Comparison of ENCODE assay signal across 1 cellular context in the genomic region with DNA sequence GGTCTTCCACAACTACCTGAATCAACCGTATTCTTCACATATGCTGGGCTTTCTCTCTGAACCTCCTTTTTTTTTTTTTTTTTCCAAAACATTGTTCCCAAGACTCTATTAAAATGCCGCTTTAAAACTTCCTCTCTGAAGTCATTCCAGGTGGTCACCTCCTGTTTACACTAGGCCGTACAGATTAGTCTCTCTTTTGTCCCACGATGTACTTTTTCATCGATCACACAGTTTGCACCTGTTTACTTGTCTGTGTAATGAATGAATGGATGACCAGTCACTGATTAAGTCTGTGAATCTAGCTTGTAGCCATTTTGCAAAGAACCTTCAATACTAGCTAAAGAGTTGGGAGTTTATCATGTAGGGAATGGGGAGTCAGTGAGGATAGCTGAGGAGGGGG.
TF ChIP-seq lines count a peak whose summit lies in the region.

No MANE protein-coding gene starts in this region.

TF ChIP-seq in HepG2, 621 proteins besides CTCF, POLR2A, EP300 and RAD21 (continued from another document and continues in another):
- no peak for TF ChIP-seq RERE (CRISPR knock-in tag; IDR thresholded peaks at IDR 0.05; ENCODE audit: low read depth)
- no peak for TF ChIP-seq ZNF644 (CRISPR knock-in tag; IDR thresholded peaks at IDR 0.05; ENCODE audit: low read depth)
- TF ChIP-seq ZNF546 (CRISPR knock-in tag; conservative IDR thresholded peaks at IDR 0.05), result no peak
- TF ChIP-seq NR2C2 (CRISPR knock-in tag; IDR thresholded peaks at IDR 0.05; ENCODE audit: borderline replicate concordance), result no peak
- no peak for TF ChIP-seq ZNF275 (CRISPR knock-in tag; IDR thresholded peaks at IDR 0.05; ENCODE audit: borderline replicate concordance)
- TF ChIP-seq, protein P1, sequence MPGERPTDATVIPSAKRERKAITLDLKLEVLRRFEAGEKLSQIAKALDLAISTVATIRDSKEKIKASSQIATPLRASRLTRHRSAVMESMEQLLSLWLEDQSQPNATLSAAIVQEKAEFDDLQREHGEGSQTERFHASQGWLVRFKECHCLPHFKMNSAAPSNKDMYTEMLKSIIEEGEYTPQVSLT (CRISPR knock-in tag; IDR thresholded peaks at IDR 0.05; ENCODE audit: borderline replicate concordance, low read depth), result no peak
- no peak for TF ChIP-seq ZNF646 (CRISPR knock-in tag; IDR thresholded peaks at IDR 0.05)
- TF ChIP-seq GPN1 (CRISPR knock-in tag; IDR thresholded peaks at IDR 0.05; ENCODE audit: borderline replicate concordance), result no peak
- TF ChIP-seq TIGD3 (CRISPR knock-in tag; IDR thresholded peaks at IDR 0.05; ENCODE audit: borderline replicate concordance), result no peak
- TF ChIP-seq JUNB (CRISPR knock-in tag; IDR thresholded peaks at IDR 0.05; ENCODE audit: borderline replicate concordance), result peak; percentile 25; the same call in 1 of the 2 replicates
- TF ChIP-seq SIN3B (IDR thresholded peaks at IDR 0.05; ENCODE audit: low read length), result no peak
- no peak for TF ChIP-seq ZNF160 (CRISPR knock-in tag; IDR thresholded peaks at IDR 0.05)
- no peak for TF ChIP-seq ARNTL (CRISPR knock-in tag; IDR thresholded peaks at IDR 0.05)
- TF ChIP-seq, protein P2, sequence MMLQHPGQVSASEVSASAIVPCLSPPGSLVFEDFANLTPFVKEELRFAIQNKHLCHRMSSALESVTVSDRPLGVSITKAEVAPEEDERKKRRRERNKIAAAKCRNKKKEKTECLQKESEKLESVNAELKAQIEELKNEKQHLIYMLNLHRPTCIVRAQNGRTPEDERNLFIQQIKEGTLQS (CRISPR knock-in tag; IDR thresholded peaks at IDR 0.05), result no peak
- TF ChIP-seq ZNF318 (CRISPR knock-in tag; IDR thresholded peaks at IDR 0.05), result no peak
- TF ChIP-seq TCF7L2 (IDR thresholded peaks at IDR 0.05; ENCODE audit: low read depth, low read length), result no peak
- TF ChIP-seq, protein P3, sequence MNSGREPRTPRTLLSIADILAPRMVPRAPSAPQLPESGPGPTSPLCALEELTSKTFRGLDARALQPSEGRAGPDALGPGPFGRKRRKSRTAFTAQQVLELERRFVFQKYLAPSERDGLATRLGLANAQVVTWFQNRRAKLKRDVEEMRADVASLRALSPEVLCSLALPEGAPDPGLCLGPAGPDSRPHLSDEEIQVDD (CRISPR knock-in tag; IDR thresholded peaks at IDR 0.05; ENCODE audit: borderline replicate concordance), result no peak
- TF ChIP-seq SRY (CRISPR knock-in tag; IDR thresholded peaks at IDR 0.05), result no peak
- no peak for TF ChIP-seq FUBP1 (CRISPR knock-in tag; IDR thresholded peaks at IDR 0.05; ENCODE audit: borderline replicate concordance)
